ENCODE assay signal across 1 cellular context in the genomic region with DNA sequence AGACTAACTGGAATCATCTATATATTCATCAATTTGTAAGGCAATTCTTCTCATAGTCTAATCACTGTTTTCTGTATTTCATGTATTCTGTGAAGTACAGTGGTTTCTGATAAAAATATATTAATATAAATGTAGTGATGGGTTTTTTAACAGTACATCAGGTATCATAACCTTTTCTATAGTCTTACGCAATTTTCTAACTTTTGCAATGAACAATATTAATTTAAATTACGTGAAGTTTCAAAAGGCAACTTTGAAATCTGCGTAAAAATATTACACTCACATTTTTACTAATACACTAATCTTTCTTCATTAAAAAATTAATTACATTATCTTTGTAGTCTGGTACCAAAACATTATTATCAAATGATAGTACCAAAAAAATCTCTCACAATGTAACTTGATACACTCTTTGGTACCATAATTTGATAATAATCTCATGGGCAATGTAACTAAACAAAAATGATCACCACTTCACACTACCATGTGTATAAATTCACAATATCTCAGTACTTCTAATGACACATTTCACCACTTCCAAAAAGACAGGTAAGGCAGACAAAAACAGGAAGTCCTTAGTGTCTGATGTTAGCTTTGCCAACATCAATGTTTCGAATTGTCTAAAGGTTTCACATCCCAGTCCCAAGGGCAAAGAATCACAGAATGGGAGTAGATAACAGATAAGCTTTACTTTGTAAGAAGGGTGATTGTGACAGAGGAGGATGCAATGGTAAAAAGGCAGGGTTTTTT.
TF ChIP-seq lines count a peak whose summit lies in the region.

No MANE protein-coding gene starts in this region.

TF ChIP-seq in K562, 482 proteins besides CTCF, POLR2A, EP300 and RAD21 (continued from another document):
- no peak for TF ChIP-seq FOXA1 (IDR thresholded peaks at IDR 0.05; ENCODE audit: borderline replicate concordance)
- TF ChIP-seq KDM5B (IDR thresholded peaks at IDR 0.05; ENCODE audit: insufficient replicate concordance, low read depth, low read length), result no peak
- no peak for TF ChIP-seq KDM4B (IDR thresholded peaks at IDR 0.05; ENCODE audit: borderline replicate concordance in 2 of 2, low read depth in 1 of 2)
- no peak for TF ChIP-seq BHLHE40 (IDR thresholded peaks at IDR 0.05; ENCODE audit: low read length)
- TF ChIP-seq RB1 (IDR thresholded peaks at IDR 0.05; ENCODE audit: low read depth), result no peak
- TF ChIP-seq, protein P1, sequence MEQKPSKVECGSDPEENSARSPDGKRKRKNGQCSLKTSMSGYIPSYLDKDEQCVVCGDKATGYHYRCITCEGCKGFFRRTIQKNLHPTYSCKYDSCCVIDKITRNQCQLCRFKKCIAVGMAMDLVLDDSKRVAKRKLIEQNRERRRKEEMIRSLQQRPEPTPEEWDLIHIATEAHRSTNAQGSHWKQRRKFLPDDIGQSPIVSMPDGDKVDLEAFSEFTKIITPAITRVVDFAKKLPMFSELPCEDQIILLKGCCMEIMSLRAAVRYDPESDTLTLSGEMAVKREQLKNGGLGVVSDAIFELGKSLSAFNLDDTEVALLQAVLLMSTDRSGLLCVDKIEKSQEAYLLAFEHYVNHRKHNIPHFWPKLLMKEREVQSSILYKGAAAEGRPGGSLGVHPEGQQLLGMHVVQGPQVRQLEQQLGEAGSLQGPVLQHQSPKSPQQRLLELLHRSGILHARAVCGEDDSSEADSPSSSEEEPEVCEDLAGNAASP (IDR thresholded peaks at IDR 0.05), result no peak
- no peak for TF ChIP-seq FUS (optimal IDR thresholded peaks at IDR 0.05; ENCODE audit: low read depth, low read length)
- TF ChIP-seq FOSL1 (tag; conservative IDR thresholded peaks at IDR 0.05), result no peak
- TF ChIP-seq BCL6 (CRISPR knock-in tag; IDR thresholded peaks at IDR 0.05), result no peak
